11 cellular contexts compared by ENCODE assay signal in the genomic region with DNA sequence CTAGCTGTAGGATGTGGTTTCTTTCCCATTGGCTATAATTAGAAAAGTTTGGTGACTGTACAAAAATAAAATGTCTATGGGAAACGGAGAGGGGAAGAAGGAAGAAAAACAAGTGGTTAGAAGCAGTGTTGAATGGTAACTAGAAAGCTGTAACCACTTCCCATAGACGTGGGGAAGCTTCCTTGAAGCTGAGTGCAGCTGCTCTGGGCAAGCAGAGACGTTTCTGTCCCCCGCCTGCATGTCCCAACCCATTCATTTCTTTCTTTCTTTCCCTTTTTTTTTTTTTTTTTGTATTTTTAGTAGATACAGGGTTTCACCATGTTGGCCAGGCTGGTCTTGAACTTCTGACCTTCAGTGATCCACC.
DNase-seq lines count a peak whose midpoint lies in the region; ATAC-seq and TF ChIP-seq lines count a peak whose summit lies in the region.
"Had no signal": no experiment of that assay in that cellular context is flagged by ENCODE, and none has a peak within 500 bp of the region (broad histone marks: within the 10 kb centered on the region; RNA-seq: fewer than 3 reads in every experiment).

No MANE protein-coding gene starts in this region.

- WGBS in transverse colon (ENCODE audit: low coverage in 1 of 2), 2 donors: 41 to 43% methylated on average over 4 of the region's 4 CpGs

- TF ChIP-seq EP300 in transverse colon (IDR thresholded peaks at IDR 0.05; ENCODE audit: low read depth): no peak

- intact Hi-C loops in transverse colon (cut with DNase I; ENCODE audit: low total_unique reads) (no loop called here), posterior vena cava (cut with DNase I) (no loop called here)

- ATAC-seq in GM18907 (IDR thresholded peaks at IDR 0.05; ENCODE audit: unreplicated experiment) (peak; percentile 91), HG03097 (IDR thresholded peaks at IDR 0.05; ENCODE audit: low FRiP score, unreplicated experiment) (peak; percentile 73)

- TF ChIP-seq POLR2A in transverse colon (IDR thresholded peaks at IDR 0.05): no peak

- in situ Hi-C loops in transverse colon (cut with MboI; ENCODE audit: low pct_ligation_motif_present in 1 of 4, low pct_unique_long_range_greater_than_20kb in 1 of 4, low sequenced_read_pairs in 3 of 4): no loop called here

- CTCF ChIA-PET in RWPE1 (lab: Yijun Ruan, JAX): interaction anchor here (0.6 kb wide), 2 partner anchors 1085 to 1221 kb away, joined by 3 read pairs; no protein-coding TSS in a partner anchor

- POLR2A ChIA-PET in RWPE1 (lab: Yijun Ruan, JAX; ENCODE audit: low non-redundant PET): no interaction called here

- no peaks in the 10 kb centered on the region for H3K4me1 ChIP-seq in transverse colon

- H3K36me3 ChIP-seq in transverse colon: no peaks in the 10 kb centered on the region

- TF ChIP-seq CTCF in transverse colon (IDR thresholded peaks at IDR 0.05) (no peak), RWPE1 (conservative IDR thresholded peaks at IDR 0.05; ENCODE audit: low read depth) (no peak)

- H3K4me3 ChIP-seq in transverse colon: no peak overlapping the region

- DNase-seq in AML-193 (lab: John Stamatoyannopoulos, UW) (peak; percentile 60 to 76), NOMO-1 treated with dmso at 0.1 percent for 144 hours (lab: John Stamatoyannopoulos, UW; ENCODE audit: unreplicated experiment) (peak; percentile 78), transverse colon (no peak), cerebellum (ENCODE audit: low spot score) (no peak), posterior vena cava (ENCODE audit: low spot score) (no peak), RWPE1 (ENCODE audit: low spot score) (no peak)
- DNase-seq: anterior cingulate cortex, kidney, NCI-H187 treated with DMSO at 0.1 percent for 48 hours had no signal

- no peak overlapping the region for H3K27ac ChIP-seq in transverse colon
- no peak overlapping the region for H3K27ac ChIP-seq in RWPE1

- no peaks in the 10 kb centered on the region for H3K9me3 ChIP-seq in transverse colon

- no peaks in the 10 kb centered on the region for H3K27me3 ChIP-seq in transverse colon

Comparison
In these comparisons a context has a peak if more than half of its experiments do, and no peak if none do; other contexts are left out.
1. DNase-seq: peak in AML-193 (2 of 2) and NOMO-1 treated with dmso at 0.1 percent for 144 hours (single experiment); none in transverse colon (single experiment), cerebellum (single experiment), posterior vena cava (single experiment) and RWPE1 (single experiment).